ENCODE assay signal across 12 cellular contexts in the genomic region with DNA sequence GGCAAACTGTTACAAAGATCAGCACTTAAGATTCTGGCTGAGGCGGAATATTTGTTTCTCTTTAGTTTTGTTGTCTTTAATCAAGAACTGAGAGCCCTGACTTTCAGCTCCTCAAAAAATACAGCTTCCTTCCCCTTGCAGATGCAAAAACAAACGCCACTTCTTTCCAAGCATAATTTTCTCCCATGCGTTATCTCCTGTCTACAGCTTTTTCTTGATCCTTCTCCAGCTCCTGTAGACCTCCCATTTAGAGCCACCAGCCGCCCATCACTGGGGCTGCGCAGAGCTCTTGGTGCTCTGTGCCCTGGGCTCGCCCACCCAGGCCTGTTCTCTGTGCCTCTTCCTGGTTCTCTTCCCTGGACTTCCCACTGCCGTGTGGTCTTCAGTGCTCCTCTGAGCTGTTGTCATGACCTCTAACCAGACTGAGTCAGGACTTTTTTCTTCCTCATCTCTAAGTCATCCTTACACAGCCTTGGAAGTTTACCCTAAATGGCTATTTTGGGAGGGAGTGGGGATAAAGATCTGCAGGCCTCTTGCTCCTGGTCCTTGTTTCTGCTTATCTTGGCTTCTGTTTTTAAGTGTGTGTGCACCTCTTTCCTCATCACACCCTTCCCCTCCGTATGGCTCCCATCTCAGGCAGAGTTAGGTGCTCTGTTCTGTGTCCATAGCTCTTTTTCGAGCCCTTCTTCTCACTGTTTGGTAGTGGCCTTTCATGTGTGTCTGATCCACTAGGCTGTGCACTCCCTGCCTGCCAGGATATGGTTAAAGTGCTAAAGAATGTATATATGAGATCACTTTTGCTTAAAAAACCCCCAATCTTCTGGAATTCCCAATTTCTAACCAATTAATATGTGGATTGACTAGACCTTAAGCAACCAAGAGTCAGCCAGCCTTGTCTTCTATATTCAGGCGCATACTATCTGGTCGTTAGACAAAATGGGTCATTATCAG.
DNase-seq lines count a peak whose midpoint lies in the region; ATAC-seq and TF ChIP-seq lines count a peak whose summit lies in the region.
"Had no signal": no experiment of that assay in that cellular context is flagged by ENCODE, and none has a peak within 500 bp of the region (broad histone marks: within the 10 kb centered on the region; RNA-seq: fewer than 3 reads in every experiment).

No MANE protein-coding gene starts in this region.

- no peak for TF ChIP-seq CTCF in heart right ventricle (IDR thresholded peaks at IDR 0.05)

- H3K27ac Mint-ChIP-seq in activated naive CD4-positive, alpha-beta T cell treated with anti-CD3 and anti-CD28 coated beads, Interleukin-2, amount 50 U/mL, for 72 hours, result peak overlapping the region; percentile 6 to 11

- no peaks in the 10 kb centered on the region for H3K36me3 Mint-ChIP-seq in activated naive CD4-positive, alpha-beta T cell treated with anti-CD3 and anti-CD28 coated beads, Interleukin-2, amount 50 U/mL, for 72 hours

- H3K36me3 ChIP-seq in heart right ventricle, result peaks cover 0 to 43% (median 0%) of the 10 kb centered on the region in 9 donors

- intact Hi-C loops in heart right ventricle (cut with DNase I), result loop anchor here in 1 of 10 donors (5.0 kb wide), 1 partner anchor 85 kb away; no protein-coding TSS in a partner anchor

- ATAC-seq in activated naive CD4-positive, alpha-beta T cell treated with anti-CD3 and anti-CD28 coated beads, Interleukin-2, amount 50 U/mL, for 72 hours, result no peak
- peak; percentile 22 to 64 (median 44) for ATAC-seq in heart right ventricle

- H3K4me1 ChIP-seq in heart right ventricle, result peaks cover 3 to 96% (median 73%) of the 10 kb centered on the region in 9 donors

- H3K9me3 ChIP-seq in heart right ventricle, result no peaks in the 10 kb centered on the region

- H3K9me3 Mint-ChIP-seq in activated naive CD4-positive, alpha-beta T cell treated with anti-CD3 and anti-CD28 coated beads, Interleukin-2, amount 50 U/mL, for 72 hours, result no peaks in the 10 kb centered on the region

- TF ChIP-seq POLR2A in erythroblast (IDR thresholded peaks at IDR 0.05; ENCODE audit: low read length), result no peak

- H3K27me3 ChIP-seq in heart right ventricle, result no peaks in the 10 kb centered on the region

- 80 to 81% methylated on average over 11 of the region's 11 CpGs for WGBS in heart right ventricle, 2 donors

- H3K27ac ChIP-seq in heart right ventricle, result peak overlapping the region in 9 of 10 donors; percentile 24 to 91 (median 59)

- DNase-seq in ELF-1 (ENCODE audit: low read depth, low spot score) (peak; percentile 23), heart right ventricle (no peak), renal cortical epithelial cell (ENCODE audit: low read depth) (peak; percentile 69), NCI-H2171 treated with DMSO at 0.1 percent for 48 hours (lab: John Stamatoyannopoulos, UW) (no peak), erythroblast (lab: John Stamatoyannopoulos, UW) (no peak)
- no peak for DNase-seq in activated naive CD4-positive, alpha-beta T cell treated with anti-CD3 and anti-CD28 coated beads, Interleukin-2, amount 50 U/mL, for 72 hours (ENCODE audit: low spot score in 2 of 2)
- DNase-seq in stimulated activated naive CD4-positive, alpha-beta T cell treated with Interleukin-2 at 50 U/mL for 16 hours (lab: John Stamatoyannopoulos, UW), result no peak
- DNase-seq in stimulated activated CD4-positive, alpha-beta T cell treated with anti-CD3 and anti-CD28 coated beads, Interleukin-4, amount 100 ng/mL, for 4 hours, result no peak
- DNase-seq: activated T-cell treated with anti-CD3 and anti-CD28 coated beads, Interleukin-2, amount 50 U/mL, for 1 hour; NCI-H1048; nucleus accumbens; SIG-M5 had no signal

- H3K4me3 ChIP-seq in heart right ventricle, result no peak overlapping the region

Comparison
In these comparisons a context has a peak if more than half of its experiments do, and no peak if none do; other contexts are left out.
1. DNase-seq: peak in ELF-1 (single experiment) and renal cortical epithelial cell (single experiment); none in activated naive CD4-positive, alpha-beta T cell treated with anti-CD3 and anti-CD28 coated beads, Interleukin-2, amount 50 U/mL, for 72 hours (0 of 2), heart right ventricle (0 of 2), NCI-H2171 treated with DMSO at 0.1 percent for 48 hours (single experiment), erythroblast (0 of 2), stimulated activated naive CD4-positive, alpha-beta T cell treated with Interleukin-2 at 50 U/mL for 16 hours (single experiment) and stimulated activated CD4-positive, alpha-beta T cell treated with anti-CD3 and anti-CD28 coated beads, Interleukin-4, amount 100 ng/mL, for 4 hours (0 of 2).
2. ATAC-seq: peak in heart right ventricle (8 of 8); none in activated naive CD4-positive, alpha-beta T cell treated with anti-CD3 and anti-CD28 coated beads, Interleukin-2, amount 50 U/mL, for 72 hours (0 of 2).